ENCODE assay signal across 1 cellular context in the genomic region with DNA sequence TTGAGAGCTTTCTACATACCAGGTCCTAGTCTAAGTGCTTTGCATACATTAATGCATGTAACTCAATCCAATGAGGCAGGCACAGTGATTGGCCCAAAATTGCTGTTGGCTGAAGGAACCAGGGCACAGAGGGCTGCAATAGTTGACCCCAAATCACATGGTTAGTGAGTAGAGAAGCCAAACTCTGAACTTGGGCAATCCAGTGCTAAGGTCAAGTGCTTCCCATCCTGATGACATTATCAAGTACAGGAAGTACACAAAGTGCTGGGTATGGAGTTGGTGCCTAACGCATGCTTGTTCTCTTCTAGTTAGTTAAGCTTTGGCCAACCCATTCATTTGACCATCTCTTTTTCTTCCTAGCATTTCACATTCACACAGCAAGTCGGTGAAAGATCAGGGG.
TF ChIP-seq lines count a peak whose summit lies in the region.

No MANE protein-coding gene starts in this region.

TF ChIP-seq in HepG2, 621 proteins besides CTCF, POLR2A, EP300 and RAD21:
- TF ChIP-seq TFE3 (CRISPR knock-in tag; IDR thresholded peaks at IDR 0.05) (0 out of 2 replicates have a peak, but pooled peaks have one; percentile 42), ZNF160 (CRISPR knock-in tag; IDR thresholded peaks at IDR 0.05) (no peak), HNF4G (IDR thresholded peaks at IDR 0.05; ENCODE audit: borderline replicate concordance, low read depth, low read length) (peak; percentile 39; the same call in 1 of the 2 replicates), HNF4G (CRISPR knock-in tag; IDR thresholded peaks at IDR 0.05; ENCODE audit: borderline replicate concordance, low read depth) (no peak), MEF2D (CRISPR knock-in tag; IDR thresholded peaks at IDR 0.05) (no peak), CHCHD3 (CRISPR knock-in tag; IDR thresholded peaks at IDR 0.05) (no peak), ZNF441 (CRISPR knock-in tag; IDR thresholded peaks at IDR 0.05; ENCODE audit: borderline replicate concordance) (peak; percentile 72; the same call in 1 of the 2 replicates), NR2F6 (IDR thresholded peaks at IDR 0.05) (peak; percentile 41; the same call in 1 of the 2 replicates), NR2F6 (CRISPR knock-in tag; IDR thresholded peaks at IDR 0.05) (peak; percentile 15; the same call in 1 of the 2 replicates), CEBPG (CRISPR knock-in tag; IDR thresholded peaks at IDR 0.05) (0 out of 2 replicates have a peak, but pooled peaks have one; percentile 6), ZNF205 (CRISPR knock-in tag; IDR thresholded peaks at IDR 0.05) (no peak), THAP11 (CRISPR knock-in tag; IDR thresholded peaks at IDR 0.05) (no peak), ATF7 (IDR thresholded peaks at IDR 0.05) (0 out of 2 replicates have a peak, but pooled peaks have one; percentile 28), ATF7 (CRISPR knock-in tag; IDR thresholded peaks at IDR 0.05) (no peak), RARA (CRISPR knock-in tag; IDR thresholded peaks at IDR 0.05) (peak; percentile 61), HOXA3 (CRISPR knock-in tag; IDR thresholded peaks at IDR 0.05) (no peak), FOSL2 (CRISPR knock-in tag; IDR thresholded peaks at IDR 0.05) (peak; percentile 21; the same call in 1 of the 2 replicates), ZKSCAN8 (CRISPR knock-in tag; IDR thresholded peaks at IDR 0.05; ENCODE audit: borderline replicate concordance) (0 out of 2 replicates have a peak, but pooled peaks have one; percentile 36), HNF4A (CRISPR knock-in tag; IDR thresholded peaks at IDR 0.05) (peak; percentile 31; the same call in 1 of the 2 replicates), CEBPB (IDR thresholded peaks at IDR 0.05; ENCODE audit: borderline replicate concordance, low read depth, low read length) (peak; percentile 52; the same call in 1 of the 2 replicates), ZSCAN12 (CRISPR knock-in tag; IDR thresholded peaks at IDR 0.05) (no peak), SKI (IDR thresholded peaks at IDR 0.05; ENCODE audit: partially characterized antibody) (peak; percentile 57), HNRNPK (IDR thresholded peaks at IDR 0.05; ENCODE audit: low read depth, low read length, poor library complexity, severe bottlenecking) (no peak), TAF15 (IDR thresholded peaks at IDR 0.05; ENCODE audit: low read depth, low read length, poor library complexity, severe bottlenecking) (no peak), RFX1 (IDR thresholded peaks at IDR 0.05) (no peak), PPARG (CRISPR knock-in tag; conservative IDR thresholded peaks at IDR 0.05) (0 out of 2 replicates have a peak, but pooled peaks have one; percentile 18), RXRB (CRISPR knock-in tag; IDR thresholded peaks at IDR 0.05; ENCODE audit: borderline replicate concordance) (0 out of 2 replicates have a peak, but pooled peaks have one; percentile 11), ZNF550 (CRISPR knock-in tag; IDR thresholded peaks at IDR 0.05; ENCODE audit: borderline replicate concordance) (no peak), PCBP1 (IDR thresholded peaks at IDR 0.05; ENCODE audit: borderline replicate concordance, low read depth, low read length) (no peak), NR2C2 (CRISPR knock-in tag; IDR thresholded peaks at IDR 0.05; ENCODE audit: borderline replicate concordance) (peak; percentile 51; the same call in 1 of the 2 replicates)
- TF ChIP-seq, protein P1, sequence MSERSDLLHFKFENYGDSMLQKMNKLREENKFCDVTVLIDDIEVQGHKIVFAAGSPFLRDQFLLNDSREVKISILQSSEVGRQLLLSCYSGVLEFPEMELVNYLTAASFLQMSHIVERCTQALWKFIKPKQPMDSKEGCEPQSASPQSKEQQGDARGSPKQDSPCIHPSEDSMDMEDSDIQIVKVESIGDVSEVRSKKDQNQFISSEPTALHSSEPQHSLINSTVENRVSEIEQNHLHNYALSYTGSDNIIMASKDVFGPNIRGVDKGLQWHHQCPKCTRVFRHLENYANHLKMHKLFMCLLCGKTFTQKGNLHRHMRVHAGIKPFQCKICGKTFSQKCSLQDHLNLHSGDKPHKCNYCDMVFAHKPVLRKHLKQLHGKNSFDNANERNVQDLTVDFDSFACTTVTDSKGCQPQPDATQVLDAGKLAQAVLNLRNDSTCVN (CRISPR knock-in tag; IDR thresholded peaks at IDR 0.05; ENCODE audit: borderline replicate concordance) = no peak
- TF ChIP-seq, protein P2, sequence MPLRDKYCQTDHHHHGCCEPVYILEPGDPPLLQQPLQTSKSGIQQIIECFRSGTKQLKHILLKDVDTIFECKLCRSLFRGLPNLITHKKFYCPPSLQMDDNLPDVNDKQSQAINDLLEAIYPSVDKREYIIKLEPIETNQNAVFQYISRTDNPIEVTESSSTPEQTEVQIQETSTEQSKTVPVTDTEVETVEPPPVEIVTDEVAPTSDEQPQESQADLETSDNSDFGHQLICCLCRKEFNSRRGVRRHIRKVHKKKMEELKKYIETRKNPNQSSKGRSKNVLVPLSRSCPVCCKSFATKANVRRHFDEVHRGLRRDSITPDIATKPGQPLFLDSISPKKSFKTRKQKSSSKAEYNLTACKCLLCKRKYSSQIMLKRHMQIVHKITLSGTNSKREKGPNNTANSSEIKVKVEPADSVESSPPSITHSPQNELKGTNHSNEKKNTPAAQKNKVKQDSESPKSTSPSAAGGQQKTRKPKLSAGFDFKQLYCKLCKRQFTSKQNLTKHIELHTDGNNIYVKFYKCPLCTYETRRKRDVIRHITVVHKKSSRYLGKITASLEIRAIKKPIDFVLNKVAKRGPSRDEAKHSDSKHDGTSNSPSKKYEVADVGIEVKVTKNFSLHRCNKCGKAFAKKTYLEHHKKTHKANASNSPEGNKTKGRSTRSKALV (CRISPR knock-in tag; IDR thresholded peaks at IDR 0.05) = no peak
- TF ChIP-seq, protein P3, sequence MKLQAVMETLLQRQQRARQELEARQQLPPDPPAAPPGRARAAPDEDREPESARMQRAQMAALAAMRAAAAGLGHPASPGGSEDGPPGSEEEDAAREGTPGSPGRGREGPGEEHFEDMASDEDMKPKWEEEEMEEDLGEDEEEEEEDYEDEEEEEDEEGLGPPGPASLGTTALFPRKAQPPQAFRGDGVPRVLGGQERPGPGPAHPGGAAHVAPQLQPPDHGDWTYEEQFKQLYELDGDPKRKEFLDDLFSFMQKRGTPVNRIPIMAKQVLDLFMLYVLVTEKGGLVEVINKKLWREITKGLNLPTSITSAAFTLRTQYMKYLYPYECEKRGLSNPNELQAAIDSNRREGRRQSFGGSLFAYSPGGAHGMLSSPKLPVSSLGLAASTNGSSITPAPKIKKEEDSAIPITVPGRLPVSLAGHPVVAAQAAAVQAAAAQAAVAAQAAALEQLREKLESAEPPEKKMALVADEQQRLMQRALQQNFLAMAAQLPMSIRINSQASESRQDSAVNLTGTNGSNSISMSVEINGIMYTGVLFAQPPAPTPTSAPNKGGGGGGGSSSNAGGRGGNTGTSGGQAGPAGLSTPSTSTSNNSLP (IDR thresholded peaks at IDR 0.05; ENCODE audit: low read depth, low read length) = no peak
